Comparison of ENCODE assay signal across 8 cellular contexts in genomic region chr14:50229646-50230045, GRCh38. TPM values are rescaled to one million over a fixed set of nuclear protein-coding genes. Genes with fewer than 3 reads are reported as not detected.
DNase-seq lines count a peak whose midpoint lies in the region; ATAC-seq and TF ChIP-seq lines count a peak whose summit lies in the region.

No MANE protein-coding gene starts in this region.

- no peaks in the 10 kb centered on the region for H3K27me3 Mint-ChIP-seq in CD4-positive, alpha-beta memory T cell
- H3K27me3 Mint-ChIP-seq in effector memory CD8-positive, alpha-beta T cell = no peaks in the 10 kb centered on the region

- H3K4me1 ChIP-seq in CD4-positive, alpha-beta memory T cell (ENCODE audit: insufficient read depth, low read length) = peaks cover 63% of the 10 kb centered on the region
- peaks cover 48 to 58% of the 10 kb centered on the region in 2 experiments for H3K4me1 ChIP-seq in neutrophil (ENCODE audit: control insufficient read depth in 1 of 2, insufficient read depth in 1 of 2, low read depth in 1 of 2, low read length in 1 of 2)

- peak overlapping the region; percentile 46 to 89 (median 72) for H3K27ac Mint-ChIP-seq in CD4-positive, alpha-beta memory T cell
- peak overlapping the region; percentile 19 to 78 for H3K27ac Mint-ChIP-seq in effector memory CD8-positive, alpha-beta T cell

- no peak for ATAC-seq in effector memory CD8-positive, alpha-beta T cell (replicated peaks)
- no peak for ATAC-seq in GM18861 (IDR thresholded peaks at IDR 0.05; ENCODE audit: unreplicated experiment)

- peak overlapping the region in 1 of 2 donors; percentile 1 for H3K4me3 ChIP-seq in CD4-positive, alpha-beta memory T cell (ENCODE audit: low read length in 2 of 2)
- H3K4me3 ChIP-seq in NB4 (ENCODE audit: low read depth, low read length) (peak overlapping the region; percentile 94), neutrophil (ENCODE audit: low read depth in 1 of 2, low read length in 1 of 2) (peak overlapping the region; percentile 86 to 91)

- H3K36me3 Mint-ChIP-seq in CD4-positive, alpha-beta memory T cell = peaks cover 0 to 9% of the 10 kb centered on the region in 2 donors
- H3K36me3 Mint-ChIP-seq in effector memory CD8-positive, alpha-beta T cell (ENCODE audit: insufficient read depth) = peaks cover 23% of the 10 kb centered on the region

- H3K9me3 ChIP-seq in CD4-positive, alpha-beta memory T cell (ENCODE audit: control insufficient read depth in 1 of 2, low read length in 2 of 2) = no peaks in the 10 kb centered on the region
- no peaks in the 10 kb centered on the region for H3K9me3 ChIP-seq in neutrophil

- H3K36me3 ChIP-seq in CD4-positive, alpha-beta memory T cell (ENCODE audit: insufficient read depth, low read length) = no peaks in the 10 kb centered on the region
- no peaks in the 10 kb centered on the region for H3K36me3 ChIP-seq in neutrophil

- peaks cover 0 to 2% (median 0%) of the 10 kb centered on the region in 8 donors for H3K9me3 Mint-ChIP-seq in CD4-positive, alpha-beta memory T cell
- no peaks in the 10 kb centered on the region for H3K9me3 Mint-ChIP-seq in effector memory CD8-positive, alpha-beta T cell

- peak overlapping the region; percentile 20 to 97 (median 70) for H3K4me3 Mint-ChIP-seq in CD4-positive, alpha-beta memory T cell
- peak overlapping the region; percentile 77 to 92 for H3K4me3 Mint-ChIP-seq in effector memory CD8-positive, alpha-beta T cell

- no peak overlapping the region for H3K27ac ChIP-seq in CD4-positive, alpha-beta memory T cell (ENCODE audit: low read depth, low read length)
- H3K27ac ChIP-seq in neutrophil = peak overlapping the region; percentile 97

- POLR2A ChIA-PET in CD4-positive, alpha-beta memory T cell (lab: Charles Lee; ENCODE audit: partially characterized antibody) = interaction anchor here (0.9 kb wide), 1 partner anchor 15 kb away, joined by 3 read pairs; no protein-coding TSS in a partner anchor

- TF ChIP-seq CTCF in NB4 (IDR thresholded peaks at IDR 0.05; ENCODE audit: low read depth, low read length) (no peak), neutrophil (IDR thresholded peaks at IDR 0.05) (no peak)

- TF ChIP-seq POLR2A in NB4 (IDR thresholded peaks at IDR 0.05; ENCODE audit: extremely low read depth, insufficient read length) = no peak

- DNase-seq in CD4-positive, alpha-beta memory T cell = no peak
- DNase-seq in NB4 (ENCODE audit: low read depth) (peak; percentile 7), UCSD-AML1 (lab: John Stamatoyannopoulos, UW; ENCODE audit: unreplicated experiment) (no peak), kidney glomerular epithelial cell (lab: John Stamatoyannopoulos, UW) (no peak), anterior cingulate cortex (lab: John Stamatoyannopoulos, UW) (no peak)
- DNase-seq in effector memory CD8-positive, alpha-beta T cell = no peak

- CTCF ChIA-PET in CD4-positive, alpha-beta memory T cell (lab: Charles Lee; ENCODE audit: partially characterized antibody) = interaction anchor here (1.3 kb wide), 1 partner anchor 27 kb away, joined by 3 read pairs; no protein-coding TSS in a partner anchor

- intact Hi-C loops in CD4-positive, alpha-beta memory T cell (cut with micrococcal nuclease) = loop anchor here (2.0 to 5.0 kb wide), 7 partner anchors 15 to 642 kb away; partner anchors contain the start of genes DMAC2L, L2HGDH, MAP4K5 and MGAT2

- H3K4me1 Mint-ChIP-seq in CD4-positive, alpha-beta memory T cell = peaks cover 38 to 76% (median 53%) of the 10 kb centered on the region in 4 donors
- H3K4me1 Mint-ChIP-seq in effector memory CD8-positive, alpha-beta T cell (ENCODE audit: low read depth in 2 of 2) = peaks cover 33 to 51% of the 10 kb centered on the region in 2 donors

- H3K27me3 ChIP-seq in CD4-positive, alpha-beta memory T cell (ENCODE audit: insufficient read depth, low read length) = no peaks in the 10 kb centered on the region
- no peaks in the 10 kb centered on the region for H3K27me3 ChIP-seq in neutrophil

RNA-seq across cellular contexts. Expression of gene SOS2, which starts 1.7 kb away (rescaled TPM):
- total RNA-seq in CD4-positive, alpha-beta memory T cell = 10 to 100 TPM; 42.1 to 43.4 TPM
- polyA plus RNA-seq in CD4-positive, alpha-beta memory T cell = 10 to 100 TPM in 1 of 2 donors, 1 to 10 TPM in 1; 7.4 to 17.3 TPM
